ENCODE assay signal across 18 cellular contexts in genomic region chr5:1477341-1477740, GRCh38. TPM values are rescaled to one million over a fixed set of nuclear protein-coding genes. Genes with fewer than 3 reads are reported as not detected.
DNase-seq lines count a peak whose midpoint lies in the region; ATAC-seq, FAIRE-seq and TF ChIP-seq lines count a peak whose summit lies in the region.
"Had no signal": no experiment of that assay in that cellular context is flagged by ENCODE, and none has a peak within 500 bp of the region (broad histone marks: within the 10 kb centered on the region; RNA-seq: fewer than 3 reads in every experiment).

No MANE protein-coding gene starts in this region.

- intact Hi-C loops in GM12878 (cut with micrococcal nuclease; ENCODE audit: unreplicated experiment) = no loop called here
- intact Hi-C loops in left colon (cut with DNase I, micrococcal nuclease) = no loop called here
- intact Hi-C loops in sigmoid colon (cut with DNase I) = loop anchor here (5.0 kb wide), 1 partner anchor 165 kb away; no protein-coding TSS in a partner anchor

- no peak for ATAC-seq in GM12878
- ATAC-seq in left colon = peak; percentile 26
- ATAC-seq in HG03378 (IDR thresholded peaks at IDR 0.05; ENCODE audit: unreplicated experiment) = no peak
- ATAC-seq in HG03097 (IDR thresholded peaks at IDR 0.05; ENCODE audit: low FRiP score, unreplicated experiment) = no peak
- ATAC-seq in HG02678 (IDR thresholded peaks at IDR 0.05; ENCODE audit: unreplicated experiment) = no peak
- ATAC-seq: PC-3; stimulated activated naive CD8-positive, alpha-beta T cell treated with anti-CD3 and anti-CD28 coated beads, Interleukin-15, Interleukin-2, amounts not matched to agents 100 U/mL and 50 U/mL, for 24 hours had no signal

- DNase-seq in MG63 (peak; percentile 55), GM12878 (ENCODE audit: low read depth, low spot score) (no peak), left colon (peak; percentile 40 to 58), sigmoid colon (peak; percentile 85), nephron progenitor cell (no peak)
- DNase-seq: activated CD4-positive, alpha-beta T cell treated with anti-CD3 and anti-CD28 coated beads, Interleukin-2, amount 50 U/mL, for 4 hours; activated effector memory CD4-positive, alpha-beta T cell treated with Interleukin-2 at 50 U/mL for 16 hours; CD4-positive, CD25-positive, alpha-beta regulatory T cell; PC-3; stimulated activated naive CD8-positive, alpha-beta T cell treated with anti-CD3 and anti-CD28 coated beads, Interleukin-15, Interleukin-2, amounts not matched to agents 100 U/mL and 50 U/mL, for 24 hours had no signal

- H3K9ac ChIP-seq in GM12878 (ENCODE audit: control insufficient read depth, insufficient read depth, low read length) = no peak overlapping the region

- FAIRE-seq in GM12878 (lab: Jason Lieb, UNC) = no peak
- FAIRE-seq: bronchial epithelial cell, H54 had no signal

- RAD21 ChIA-PET in GM12878 (lab: Charles Lee; ENCODE audit: unreplicated experiment) = no interaction called here

- no peak overlapping the region for H2AFZ ChIP-seq in GM12878 (ENCODE audit: control insufficient read depth, low read depth, low read length)

- H3K27me3 ChIP-seq in MG63 (no peaks in the 10 kb centered on the region), GM12878 (replicated peaks in 1 of 2; ENCODE audit: control insufficient read depth in 2 of 2, insufficient read depth in 2 of 2, low read length in 1 of 2) (no peaks in the 10 kb centered on the region), sigmoid colon (no peaks in the 10 kb centered on the region)

- H3K4me2 ChIP-seq in GM12878 (ENCODE audit: control insufficient read depth, insufficient read depth) = no peak overlapping the region

- in situ Hi-C loops in GM12878 (cut with MboI) = no loop called here

- 94% methylated on average over 16 of the region's 16 CpGs for WGBS in GM12878 (ENCODE audit: insufficient coverage, insufficient replicate concordance, low lambda C conversion rate, missing lambda C conversion rate)
- WGBS in sigmoid colon, 2 donors = 88 to 91% methylated on average over 16 of the region's 16 CpGs

- no peak overlapping the region for H3K4me3 ChIP-seq in MG63
- no peak overlapping the region for H3K4me3 ChIP-seq in GM12878
- no peak overlapping the region for H3K4me3 ChIP-seq in sigmoid colon

- H3K36me3 ChIP-seq in MG63 = peaks cover 92% of the 10 kb centered on the region
- peaks cover 29 to 47% of the 10 kb centered on the region in 2 experiments for H3K36me3 ChIP-seq in GM12878 (ENCODE audit: control insufficient read depth in 2 of 2, insufficient read depth in 2 of 2, low read length in 1 of 2)
- peaks cover 3 to 50% (median 16%) of the 10 kb centered on the region in 4 donors for H3K36me3 ChIP-seq in sigmoid colon

- CTCF ChIA-PET in GM12878 (lab: Yijun Ruan, JAX) = interaction anchor here (4.1 kb wide), 1 partner anchor 26 kb away, joined by 37 read pairs; no protein-coding TSS in a partner anchor

- no peak overlapping the region for H3K4me3 Mint-ChIP-seq in nephron progenitor cell
- H3K4me3 Mint-ChIP-seq: CD4-positive, CD25-positive, alpha-beta regulatory T cell had no signal

- no TSS peak for BruUV-seq in GM12878 (replicated peaks; lab: Mats Ljungman, UMichigan)

- H3K36me3 Mint-ChIP-seq in nephron progenitor cell (ENCODE audit: low read depth) = peaks cover 11% of the 10 kb centered on the region

- peaks cover 13% of the 10 kb centered on the region for H3K4me1 ChIP-seq in GM12878 (ENCODE audit: control insufficient read depth, insufficient read depth, low read length)
- peaks cover 0 to 11% (median 3%) of the 10 kb centered on the region in 4 donors for H3K4me1 ChIP-seq in sigmoid colon

- no peaks in the 10 kb centered on the region; the same call in 1 of the 2 replicates for H3K79me2 ChIP-seq in GM12878 (ENCODE audit: control insufficient read depth, insufficient read depth, low read length)

- H3K27ac ChIP-seq in GM12878 (ENCODE audit: control insufficient read depth, insufficient read depth) (no peak overlapping the region), sigmoid colon (peak overlapping the region in 1 of 4 donors; percentile 54)

- POLR2A ChIA-PET in GM12878 (lab: Charles Lee) = no interaction called here

- no peak for TF ChIP-seq EP300 in GM12878 (IDR thresholded peaks at IDR 0.05; ENCODE audit: borderline replicate concordance in 1 of 2, control insufficient read depth in 1 of 2, low read depth in 2 of 2, low read length in 2 of 2)
- peak in 3 of 4 donors; percentile 18 to 73 (median 59) for TF ChIP-seq EP300 in sigmoid colon (IDR thresholded peaks at IDR 0.05)

- no peak overlapping the region for H3K27ac Mint-ChIP-seq in nephron progenitor cell
- H3K27ac Mint-ChIP-seq: progenitor cell of endocrine pancreas had no signal

- H3K9me3 Mint-ChIP-seq in nephron progenitor cell = no peaks in the 10 kb centered on the region
- H3K9me3 Mint-ChIP-seq: CD4-positive, CD25-positive, alpha-beta regulatory T cell had no signal

- no peak for TF ChIP-seq POLR2A in GM12878 (IDR thresholded peaks at IDR 0.05; ENCODE audit: low read depth, low read length)
- no peak for TF ChIP-seq POLR2A in sigmoid colon (IDR thresholded peaks at IDR 0.05)

- no peaks in the 10 kb centered on the region for H3K4me1 Mint-ChIP-seq in nephron progenitor cell

- peaks cover 3% of the 10 kb centered on the region for H3K27me3 Mint-ChIP-seq in nephron progenitor cell (ENCODE audit: low read depth, poor library complexity)
- H3K27me3 Mint-ChIP-seq: CD4-positive, CD25-positive, alpha-beta regulatory T cell; progenitor cell of endocrine pancreas had no signal

- SMC1A ChIA-PET in GM12878 (lab: Charles Lee; ENCODE audit: uncharacterized antibody, unreplicated experiment) = no interaction called here

- no peaks in the 10 kb centered on the region for H4K20me1 ChIP-seq in GM12878 (ENCODE audit: control insufficient read depth, insufficient read depth)

- TF ChIP-seq RAD21 in GM12878 (IDR thresholded peaks at IDR 0.05; ENCODE audit: insufficient read depth, low read depth, low read length) = no peak

- TF ChIP-seq CTCF in GM12878 (IDR thresholded peaks at IDR 0.05 in 2 of 3, conservative IDR thresholded peaks at IDR 0.05 in 1 of 3; ENCODE audit: control insufficient read depth in 2 of 3, extremely low read depth in 1 of 3, insufficient read depth in 1 of 3, low read depth in 3 of 3, low read length in 3 of 3) (no peak), sigmoid colon (IDR thresholded peaks at IDR 0.05) (no peak), nephron progenitor cell (IDR thresholded peaks at IDR 0.05) (no peak)

- H3K9me3 ChIP-seq in MG63 (no peaks in the 10 kb centered on the region), GM12878 (replicated peaks; ENCODE audit: control insufficient read depth, insufficient read depth, low read length) (no peaks in the 10 kb centered on the region), sigmoid colon (no peaks in the 10 kb centered on the region)

TF ChIP-seq in GM12878, 131 proteins besides CTCF, POLR2A, EP300 and RAD21 (continues in another document):
- no peak for TF ChIP-seq EED (IDR thresholded peaks at IDR 0.05; ENCODE audit: low read depth)

RNA-seq across cellular contexts. Expression of gene SLC6A3, which starts 32.1 kb away (rescaled TPM):
- not detected in 2 replicates for total RNA-seq in MG63 (2014; rRNA removed; shearing (Covaris generic); ENCODE audit: low replicate concordance)
- total RNA-seq in GM12878 (2013; cell fraction: nucleolus; rRNA removed) = not detected in 2 replicates
- total RNA-seq in GM12878 (2014; rRNA removed) (not detected in 2 replicates), GM12878 (2014; rRNA removed; fragmentation: Illumina TruSeq; extraction: Trizol) (not detected in 2 replicates), GM12878 (2021) (not detected in 2 replicates), left colon (not detected), sigmoid colon (not detected)
- not detected for polyA plus RNA-seq in GM12878 (2011; ENCODE audit: low read depth)
- polyA plus RNA-seq in GM12878 (2011; rRNA removed) (0.01 TPM in 1 of 2 replicates, not detected in the other), GM12878 (2014; fragmentation: Illumina TruSeq; extraction: Trizol) (not detected in 2 replicates), GM12878 (2014; fragmentation: Nextera tagmentation; extraction: Ambion mirVana) (not detected), GM12878 (2014; rRNA removed) (not detected in 2 replicates), GM12878 (2016; fragmentation: Nextera tagmentation; extraction: Ambion mirVana) (not detected), sigmoid colon (under 1 TPM in 1 of 3 donors, not detected in 2; 0.06 TPM)
- polyA plus RNA-seq in GM12878 (2011; cell fraction: cytosol; rRNA removed) = 0.05 TPM in 1 of 2 replicates, not detected in the other
- not detected in 2 replicates for polyA plus RNA-seq in GM12878 (2011; cell fraction: nucleus; rRNA removed)
- 0.07 and 0.18 TPM in 2 replicates for polyA plus RNA-seq in GM12878 (2012)
- polyA minus RNA-seq in GM12878 (2011; rRNA and poly(A)+ RNA removed) = not detected in 2 replicates
- not detected in 2 replicates for polyA minus RNA-seq in GM12878 (2011; cell fraction: cytosol; rRNA and poly(A)+ RNA removed)
- polyA minus RNA-seq in GM12878 (2011; cell fraction: nucleus; rRNA and poly(A)+ RNA removed) = not detected in 2 replicates
- total RNA-seq: bronchial epithelial cell; CD4-positive, CD25-positive, alpha-beta regulatory T cell; mesenteric fat pad; PC-3; progenitor cell of endocrine pancreas; T-helper 1 cell treated with Interleukin-12 subunit alpha and Interleukin-12 subunit beta and Interleukin-4 antibody, amounts not matched to agents 30 ng/mL and 1 ng/mL, for 36 hours had no signal

RNA-seq across cellular contexts. Expression of gene LPCAT1, which starts 46.4 kb away (rescaled TPM):
- 130 and 166 TPM in 2 replicates for total RNA-seq in MG63 (2014; rRNA removed; shearing (Covaris generic); ENCODE audit: low replicate concordance)
- total RNA-seq in GM12878 (2013; cell fraction: nucleolus; rRNA removed) = 365 and 373 TPM in 2 replicates
- total RNA-seq in GM12878 (2014; rRNA removed) (67.6 and 74.7 TPM in 2 replicates), GM12878 (2014; rRNA removed; fragmentation: Illumina TruSeq; extraction: Trizol) (58.9 and 59.4 TPM in 2 replicates), GM12878 (2021) (109 TPM in 2 replicates), left colon (10 to 100 TPM; 13.8 to 16.7 TPM), sigmoid colon (10 to 100 TPM; 20.6 to 24.3 (median 22.3) TPM)
- polyA plus RNA-seq in GM12878 (2011; ENCODE audit: low read depth) = 26.1 TPM
- polyA plus RNA-seq in GM12878 (2011; rRNA removed) (63.6 and 70.6 TPM in 2 replicates), GM12878 (2014; fragmentation: Illumina TruSeq; extraction: Trizol) (84.5 and 93.5 TPM in 2 replicates), GM12878 (2014; fragmentation: Nextera tagmentation; extraction: Ambion mirVana) (1 to 10 TPM; 2.3 to 7.0 TPM), GM12878 (2014; rRNA removed) (94.1 and 94.8 TPM in 2 replicates), GM12878 (2016; fragmentation: Nextera tagmentation; extraction: Ambion mirVana) (10 to 100 TPM; 60.2 to 82.4 TPM), sigmoid colon (10 to 100 TPM in 1 of 3 donors, 1 to 10 TPM in 2; 4.2 to 35.1 (median 7.8) TPM)
- 70.3 and 92.5 TPM in 2 replicates for polyA plus RNA-seq in GM12878 (2011; cell fraction: cytosol; rRNA removed)
- 197 and 246 TPM in 2 replicates for polyA plus RNA-seq in GM12878 (2011; cell fraction: nucleus; rRNA removed)
- polyA plus RNA-seq in GM12878 (2012) = 41.3 and 58.7 TPM in 2 replicates
- 43.1 and 54.4 TPM in 2 replicates for polyA minus RNA-seq in GM12878 (2011; rRNA and poly(A)+ RNA removed)
- polyA minus RNA-seq in GM12878 (2011; cell fraction: cytosol; rRNA and poly(A)+ RNA removed) = 25.0 and 34.6 TPM in 2 replicates
- 71.8 and 93.6 TPM in 2 replicates for polyA minus RNA-seq in GM12878 (2011; cell fraction: nucleus; rRNA and poly(A)+ RNA removed)

Comparison
In these comparisons a context has a peak if more than half of its experiments do, and no peak if none do; other contexts are left out.
1. DNase-seq: peak in MG63 (single experiment), left colon (2 of 2) and sigmoid colon (single experiment); none in GM12878 (single experiment) and nephron progenitor cell (single experiment).